23 cellular contexts compared by ENCODE assay signal in genomic region chr15:41961803-41962202, GRCh38. TPM values are rescaled to one million over a fixed set of nuclear protein-coding genes. Genes with fewer than 3 reads are reported as not detected.
"Had no signal": no experiment of that assay in that cellular context is flagged by ENCODE, and none has a peak within 500 bp of the region (broad histone marks: within the 10 kb centered on the region; RNA-seq: fewer than 3 reads in every experiment).

No MANE protein-coding gene starts in this region.

- DNase-seq: activated CD4-positive, alpha-beta T cell treated with anti-CD3 and anti-CD28 coated beads for 4 hours; activated CD8-positive, alpha-beta memory T cell treated with anti-CD3 and anti-CD28 coated beads, Interleukin-2, amount 50 U/mL, for 4 hours; activated CD8-positive, alpha-beta T cell treated with anti-CD3 and anti-CD28 coated beads for 36 hours; activated naive CD4-positive, alpha-beta T cell treated with Interleukin-2 at 50 U/mL for 16 hours; activated naive CD8-positive, alpha-beta T cell treated with anti-CD3 and anti-CD28 coated beads, Interleukin-2, amount 50 U/mL, for 24 hours; dermis blood vessel endothelial cell; hypothalamus; left cardiac atrium; mucosa of descending colon; naive thymus-derived CD8-positive, alpha-beta T cell; stimulated activated CD4-positive, alpha-beta T cell treated with anti-CD3 and anti-CD28 coated beads, Interleukin-4, amount 100 ng/mL, for 1 hour; stimulated activated CD8-positive, alpha-beta memory T cell treated with anti-CD3 and anti-CD28 coated beads, Interleukin-4, amount 100 ng/mL, for 48 hours; stimulated activated naive CD8-positive, alpha-beta T cell treated with anti-CD3 and anti-CD28 coated beads, Interleukin-15, Interleukin-2, amounts not matched to agents 100 U/mL and 50 U/mL, for 24 hours; T-helper 1 cell had no signal

- ATAC-seq: activated CD8-positive, alpha-beta T cell treated with anti-CD3 and anti-CD28 coated beads for 36 hours; activated naive CD8-positive, alpha-beta T cell treated with anti-CD3 and anti-CD28 coated beads, Interleukin-2, amount 50 U/mL, for 24 hours; esophagus mucosa; left cardiac atrium; naive thymus-derived CD8-positive, alpha-beta T cell; stimulated activated naive CD8-positive, alpha-beta T cell treated with anti-CD3 and anti-CD28 coated beads, Interleukin-15, Interleukin-2, amounts not matched to agents 100 U/mL and 50 U/mL, for 24 hours had no signal

- H3K4me3 ChIP-seq: mucosa of descending colon had no signal

- H3K27ac Mint-ChIP-seq: activated CD8-positive, alpha-beta T cell treated with anti-CD3 and anti-CD28 coated beads for 36 hours; activated naive CD8-positive, alpha-beta T cell treated with anti-CD3 and anti-CD28 coated beads, Interleukin-2, amount 50 U/mL, for 24 hours; activated T-helper 1 cell treated with anti-CD3 and anti-CD28 coated beads, Interleukin-12 subunit alpha, Interleukin-12 subunit beta, Interleukin-2, Interleukin-4 antibody, amounts not matched to agents 30 ng/mL and 10 ng/mL and 1 ng/mL, durations not matched to agents 14 hours and 24 hours and 36 hours had no signal

- H3K36me3 ChIP-seq: neutrophil had no signal

- H3K27me3 Mint-ChIP-seq: activated CD8-positive, alpha-beta T cell treated with anti-CD3 and anti-CD28 coated beads for 36 hours; activated naive CD8-positive, alpha-beta T cell treated with anti-CD3 and anti-CD28 coated beads, Interleukin-2, amount 50 U/mL, for 24 hours; naive thymus-derived CD8-positive, alpha-beta T cell had no signal

- H3K9me3 Mint-ChIP-seq: activated CD8-positive, alpha-beta T cell treated with anti-CD3 and anti-CD28 coated beads for 36 hours; activated naive CD8-positive, alpha-beta T cell treated with anti-CD3 and anti-CD28 coated beads, Interleukin-2, amount 50 U/mL, for 24 hours; activated T-helper 1 cell treated with anti-CD3 and anti-CD28 coated beads, Interleukin-12 subunit alpha, Interleukin-12 subunit beta, Interleukin-2, Interleukin-4 antibody, amounts not matched to agents 30 ng/mL and 10 ng/mL and 1 ng/mL, durations not matched to agents 14 hours and 24 hours and 36 hours had no signal

- H3K27me3 ChIP-seq: neutrophil had no signal

- H3K27ac ChIP-seq: neutrophil, VCaP had no signal

- H3K9me3 ChIP-seq: mucosa of descending colon, neutrophil had no signal

- H3K4me3 Mint-ChIP-seq: activated CD8-positive, alpha-beta T cell treated with anti-CD3 and anti-CD28 coated beads for 36 hours; activated naive CD8-positive, alpha-beta T cell treated with anti-CD3 and anti-CD28 coated beads, Interleukin-2, amount 50 U/mL, for 24 hours; activated T-helper 1 cell treated with anti-CD3 and anti-CD28 coated beads, Interleukin-12 subunit alpha, Interleukin-12 subunit beta, Interleukin-2, Interleukin-4 antibody, amounts not matched to agents 30 ng/mL and 10 ng/mL and 1 ng/mL, durations not matched to agents 14 hours and 24 hours and 36 hours; naive thymus-derived CD8-positive, alpha-beta T cell had no signal

RNA-seq across cellular contexts. Expression of gene PLA2G4E, which starts 59.0 kb away (rescaled TPM):
- total RNA-seq: activated CD8-positive, alpha-beta T cell treated with anti-CD3 and anti-CD28 coated beads for 36 hours; activated T-helper 1 cell treated with anti-CD3 and anti-CD28 coated beads, Interleukin-12 subunit alpha, Interleukin-12 subunit beta, Interleukin-2, Interleukin-4 antibody, amounts not matched to agents 30 ng/mL and 10 ng/mL and 1 ng/mL, durations not matched to agents 14 hours and 24 hours and 36 hours; dermis blood vessel endothelial cell; glomerular endothelial cell; lung microvascular endothelial cell; naive thymus-derived CD8-positive, alpha-beta T cell; pulmonary artery endothelial cell; temporal lobe; urinary bladder had no signal
- polyA plus RNA-seq: naive thymus-derived CD8-positive, alpha-beta T cell had no signal
